ENCODE assay signal across 8 cellular contexts in genomic region chr6:83707829-83708545, GRCh38. TPM values are rescaled to one million over a fixed set of nuclear protein-coding genes. Genes with fewer than 3 reads are reported as not detected.
DNase-seq lines count a peak whose midpoint lies in the region; ATAC-seq and TF ChIP-seq lines count a peak whose summit lies in the region.

No MANE protein-coding gene starts in this region.

- DNase-seq in ELF-1 (ENCODE audit: low read depth, low spot score) (peak; percentile 23), NCI-H2171 treated with DMSO at 0.1 percent for 48 hours (lab: John Stamatoyannopoulos, UW) (peak; percentile 61), foreskin keratinocyte (no peak), posterior cingulate gyrus (peak; percentile 39 to 94 (median 67)), RPMI8226 (no peak), NK-92 (lab: John Stamatoyannopoulos, UW; ENCODE audit: unreplicated experiment) (no peak), NCI-H1105 treated with DMSO at 0.1 percent for 48 hours (lab: John Stamatoyannopoulos, UW) (no peak)
- no peak for DNase-seq in stimulated activated CD4-positive, alpha-beta T cell treated with anti-CD3 and anti-CD28 coated beads, Interleukin-2, amount 100 ng/mL, for 48 hours

- H3K27me3 ChIP-seq in foreskin keratinocyte: peaks cover 76% of the 10 kb centered on the region

- H3K4me1 ChIP-seq in foreskin keratinocyte: no peaks in the 10 kb centered on the region

- intact Hi-C loops in posterior cingulate gyrus (cut with DNase I): loop anchor here (2.0 to 5.0 kb wide), 2 partner anchors 145 to 519 kb away; partner anchors contain the start of genes CEP162 and RIPPLY2

- H3K27ac ChIP-seq in foreskin keratinocyte: no peak overlapping the region

- no peak for TF ChIP-seq CTCF in foreskin keratinocyte (conservative IDR thresholded peaks at IDR 0.05)

- peak; percentile 50 for ATAC-seq in foreskin keratinocyte

RNA-seq across cellular contexts. Expression of gene SNAP91, which starts 0.9 kb away (rescaled TPM):
- not detected in 2 replicates for total RNA-seq in foreskin keratinocyte
- polyA plus RNA-seq in foreskin keratinocyte: not detected in 2 replicates

Comparison
In these comparisons a context has a peak if more than half of its experiments do, and no peak if none do; other contexts are left out.
1. DNase-seq: peak in ELF-1 (single experiment), NCI-H2171 treated with DMSO at 0.1 percent for 48 hours (single experiment) and posterior cingulate gyrus (10 of 10); none in foreskin keratinocyte (0 of 2), stimulated activated CD4-positive, alpha-beta T cell treated with anti-CD3 and anti-CD28 coated beads, Interleukin-2, amount 100 ng/mL, for 48 hours (0 of 2), RPMI8226 (single experiment), NK-92 (single experiment) and NCI-H1105 treated with DMSO at 0.1 percent for 48 hours (single experiment).